25 cellular contexts compared by ENCODE assay signal in genomic region chr5:147911427-147911826, GRCh38. TPM values are rescaled to one million over a fixed set of nuclear protein-coding genes. Genes with fewer than 3 reads are reported as not detected.
DNase-seq lines count a peak whose midpoint lies in the region; ATAC-seq and TF ChIP-seq lines count a peak whose summit lies in the region.
"Had no signal": no experiment of that assay in that cellular context is flagged by ENCODE, and none has a peak within 500 bp of the region (broad histone marks: within the 10 kb centered on the region; RNA-seq: fewer than 3 reads in every experiment).

No MANE protein-coding gene starts in this region.

- H3K4ac ChIP-seq in trophoblast cell (ENCODE audit: low read depth, low read length) = no peak overlapping the region

- no peak overlapping the region for H2AK5ac ChIP-seq in trophoblast cell (ENCODE audit: low read length)

- 34 to 50% methylated on average over 6 of the region's 6 CpGs for WGBS in heart right ventricle, 2 donors
- no CpG with 5 or more reads among the region's 6 CpGs for WGBS in trophoblast cell (ENCODE audit: extremely low coverage, insufficient coverage, insufficient read length)

- H3K27me3 ChIP-seq in right atrium auricular region = no peaks in the 10 kb centered on the region
- no peaks in the 10 kb centered on the region for H3K27me3 ChIP-seq in heart right ventricle
- no peaks in the 10 kb centered on the region for H3K27me3 ChIP-seq in trophoblast cell (ENCODE audit: insufficient read depth, low read length)
- no peaks in the 10 kb centered on the region for H3K27me3 ChIP-seq in upper lobe of right lung
- H3K27me3 ChIP-seq: neural progenitor cell, Peyer's patch had no signal

- no peak overlapping the region for H3K9ac ChIP-seq in trophoblast cell (ENCODE audit: low read length)
- H3K9ac ChIP-seq: BLaER1 treated with 17β-estradiol and CSF1 and Interleukin-3, amounts not matched to agents 10 nM and 100 nM; neural progenitor cell had no signal

- peak overlapping the region in 1 of 2 donors; percentile 67 for H3K27ac ChIP-seq in right atrium auricular region
- H3K27ac ChIP-seq in heart right ventricle = peak overlapping the region in 7 of 10 donors; percentile 2 to 64 (median 32)
- H3K27ac ChIP-seq in trophoblast cell (ENCODE audit: low read depth, low read length) = no peak overlapping the region
- H3K27ac ChIP-seq in upper lobe of right lung = no peak overlapping the region
- H3K27ac ChIP-seq: A549; BLaER1 treated with 17β-estradiol and CSF1 and Interleukin-3, amounts not matched to agents 10 nM and 100 nM; neural progenitor cell; Peyer's patch had no signal

- H4K12ac ChIP-seq in trophoblast cell (ENCODE audit: low read depth, low read length) = no peak overlapping the region

- H2BK120ac ChIP-seq in trophoblast cell (ENCODE audit: insufficient read depth, low read length, poor library complexity) = no peak overlapping the region

- no peak overlapping the region for H3K23ac ChIP-seq in trophoblast cell (ENCODE audit: low read length)

- H3K4me3 ChIP-seq in right atrium auricular region (no peak overlapping the region), heart right ventricle (no peak overlapping the region), trophoblast cell (ENCODE audit: low read depth, low read length) (no peak overlapping the region), upper lobe of right lung (no peak overlapping the region)
- H3K4me3 ChIP-seq: A549; BLaER1 treated with 17β-estradiol and CSF1 and Interleukin-3, amounts not matched to agents 10 nM and 100 nM; neural progenitor cell; Peyer's patch had no signal

- ATAC-seq in Right ventricle myocardium superior (ENCODE audit: poor library complexity) = peak; percentile 96
- ATAC-seq in heart right ventricle = peak in 6 of 8 donors; percentile 78 to 97 (median 88)
- ATAC-seq in upper lobe of right lung = peak; percentile 55
- ATAC-seq in HG02798 (IDR thresholded peaks at IDR 0.05; ENCODE audit: poor library complexity, unreplicated experiment) = no peak
- no peak for ATAC-seq in GM18502 (IDR thresholded peaks at IDR 0.05; ENCODE audit: poor library complexity, unreplicated experiment)
- no peak for ATAC-seq in HG02588 (IDR thresholded peaks at IDR 0.05; ENCODE audit: unreplicated experiment)
- ATAC-seq: A549, WTC11 had no signal

- H3K36me3 ChIP-seq in right atrium auricular region = no peaks in the 10 kb centered on the region
- H3K36me3 ChIP-seq in heart right ventricle = no peaks in the 10 kb centered on the region
- no peaks in the 10 kb centered on the region for H3K36me3 ChIP-seq in trophoblast cell (ENCODE audit: control insufficient read depth in 1 of 2, insufficient read depth in 2 of 2, low read length in 2 of 2)
- no peaks in the 10 kb centered on the region for H3K36me3 ChIP-seq in upper lobe of right lung
- H3K36me3 ChIP-seq: BLaER1 treated with 17β-estradiol and CSF1 and Interleukin-3, amounts not matched to agents 10 nM and 100 nM; neural progenitor cell; Peyer's patch had no signal

- TF ChIP-seq CTCF in right atrium auricular region (IDR thresholded peaks at IDR 0.05) (no peak), heart right ventricle (IDR thresholded peaks at IDR 0.05) (no peak), upper lobe of right lung (IDR thresholded peaks at IDR 0.05) (no peak)

- intact Hi-C loops in Right ventricle myocardium superior (cut with DNase I) = no loop called here
- intact Hi-C loops in heart right ventricle (cut with DNase I) = no loop called here
- intact Hi-C loops in upper lobe of right lung (cut with DNase I) = no loop called here

- no peak overlapping the region for H4K91ac ChIP-seq in trophoblast cell (ENCODE audit: low read depth, low read length)

- peak overlapping the region; percentile 54 for H2BK12ac ChIP-seq in trophoblast cell (ENCODE audit: low read length)

- H3K9me3 ChIP-seq in right atrium auricular region = no peaks in the 10 kb centered on the region
- no peaks in the 10 kb centered on the region for H3K9me3 ChIP-seq in heart right ventricle
- no peaks in the 10 kb centered on the region for H3K9me3 ChIP-seq in trophoblast cell (ENCODE audit: insufficient read depth, low read depth, low read length)
- H3K9me3 ChIP-seq in upper lobe of right lung = no peaks in the 10 kb centered on the region
- H3K9me3 ChIP-seq: A549; BLaER1 treated with 17β-estradiol and CSF1 and Interleukin-3, amounts not matched to agents 10 nM and 100 nM; Peyer's patch had no signal

- DNase-seq in Right ventricle myocardium superior (peak; percentile 71), right atrium auricular region (ENCODE audit: low spot score) (no peak), heart right ventricle (peak; percentile 40 to 58), trophoblast cell (no peak), upper lobe of right lung (no peak)
- DNase-seq: activated CD4-positive, alpha-beta T cell treated with anti-CD3 and anti-CD28 coated beads, Interleukin-2, amount 50 U/mL, for 48 hours; activated naive CD4-positive, alpha-beta T cell; activated T-cell treated with anti-CD3 and anti-CD28 coated beads for 4 hours; Calu3; central memory CD4-positive, alpha-beta T cell; erythroblast; NCI-H1417; Peyer's patch; T-helper 2 cell had no signal

- H3K4me2 ChIP-seq in trophoblast cell (ENCODE audit: low read length) = no peak overlapping the region
- H3K4me2 ChIP-seq: A549; BLaER1 treated with 17β-estradiol and CSF1 and Interleukin-3, amounts not matched to agents 10 nM and 100 nM; neural progenitor cell had no signal

- H3K79me1 ChIP-seq in trophoblast cell (ENCODE audit: low read length) = peaks cover 14% of the 10 kb centered on the region

- no peak overlapping the region for H3K18ac ChIP-seq in trophoblast cell (ENCODE audit: low read length)

- no peak overlapping the region for H2BK5ac ChIP-seq in trophoblast cell (ENCODE audit: low read depth, low read length, poor library complexity)

- H3K4me1 ChIP-seq in right atrium auricular region = peaks cover 0 to 9% of the 10 kb centered on the region in 2 donors
- H3K4me1 ChIP-seq in heart right ventricle = peaks cover 0 to 28% (median 3%) of the 10 kb centered on the region in 9 donors
- H3K4me1 ChIP-seq in trophoblast cell (ENCODE audit: control insufficient read depth in 1 of 2, insufficient read depth in 2 of 2, low read length in 2 of 2) = peaks cover 4 to 9% of the 10 kb centered on the region in 2 experiments
- H3K4me1 ChIP-seq in upper lobe of right lung = no peaks in the 10 kb centered on the region
- H3K4me1 ChIP-seq: A549, neural progenitor cell, Peyer's patch had no signal

- no peak overlapping the region for H4K8ac ChIP-seq in trophoblast cell (ENCODE audit: low read depth, low read length)

- H3K14ac ChIP-seq in trophoblast cell (ENCODE audit: low read length) = no peak overlapping the region

- no peak overlapping the region for H2AFZ ChIP-seq in trophoblast cell (ENCODE audit: insufficient read depth, low read length, poor library complexity)
- H2AFZ ChIP-seq: neural progenitor cell had no signal

- H3K79me2 ChIP-seq in trophoblast cell (ENCODE audit: control insufficient read depth, insufficient read depth, low read length, poor library complexity) = peaks cover 2% of the 10 kb centered on the region

RNA-seq across cellular contexts. Expression of gene C5orf46, which starts 5.1 kb away (rescaled TPM):
- total RNA-seq in Right ventricle myocardium superior = 2.0 TPM
- 1 to 10 TPM in 1 of 2 donors, not detected in 1; 2.7 TPM for total RNA-seq in right atrium auricular region
- total RNA-seq in heart right ventricle = 10 to 100 TPM in 1 of 10 donors, 1 to 10 TPM in 8, not detected in 1; 2.3 to 10.9 (median 4.7) TPM
- 10 to 100 TPM in 1 of 2 donors, 1 to 10 TPM in 1; 6.3 to 20.6 TPM for polyA plus RNA-seq in heart right ventricle
- 145 and 154 TPM in 2 replicates for polyA plus RNA-seq in trophoblast cell (2013)
- not detected for total RNA-seq in upper lobe of right lung
- total RNA-seq: frontal cortex, left colon, Peyer's patch, pulmonary artery endothelial cell, SK-MEL-5, WTC11 had no signal
- polyA plus RNA-seq: A549 had no signal

RNA-seq across cellular contexts. Expression of gene SCGB3A2, which starts 32.9 kb away (rescaled TPM):
- total RNA-seq in Right ventricle myocardium superior (not detected), right atrium auricular region (not detected), heart right ventricle (not detected), upper lobe of right lung (186 TPM)
- polyA plus RNA-seq in heart right ventricle = under 1 TPM in 1 of 2 donors, not detected in 1; 0.17 TPM
- polyA plus RNA-seq in trophoblast cell (2013) = 12.0 and 15.1 TPM in 2 replicates
- total RNA-seq: Calu3, frontal cortex, left colon, Peyer's patch, pulmonary artery endothelial cell, SK-MEL-5 had no signal
- polyA plus RNA-seq: A549 had no signal

Comparison
In these comparisons a context has a peak if more than half of its experiments do, and no peak if none do; other contexts are left out.
1. DNase-seq: peak in Right ventricle myocardium superior (single experiment) and heart right ventricle (2 of 2); none in right atrium auricular region (single experiment), trophoblast cell (0 of 2) and upper lobe of right lung (single experiment).
2. ATAC-seq: peak in Right ventricle myocardium superior (single experiment), heart right ventricle (6 of 8) and upper lobe of right lung (single experiment); none in HG02798 (single experiment), GM18502 (single experiment) and HG02588 (single experiment).
3. H3K27ac ChIP-seq: peak in heart right ventricle (7 of 10); none in trophoblast cell (single experiment) and upper lobe of right lung (single experiment).
4. RNA of gene SCGB3A2, which starts 32.9 kb away (total RNA-seq): 186 TPM in upper lobe of right lung (single experiment); not detected in Right ventricle myocardium superior (single experiment), not detected in right atrium auricular region and not detected in heart right ventricle; every median in the first group is over 100 times any median in the second.